12 cellular contexts compared by ENCODE assay signal in the genomic region with DNA sequence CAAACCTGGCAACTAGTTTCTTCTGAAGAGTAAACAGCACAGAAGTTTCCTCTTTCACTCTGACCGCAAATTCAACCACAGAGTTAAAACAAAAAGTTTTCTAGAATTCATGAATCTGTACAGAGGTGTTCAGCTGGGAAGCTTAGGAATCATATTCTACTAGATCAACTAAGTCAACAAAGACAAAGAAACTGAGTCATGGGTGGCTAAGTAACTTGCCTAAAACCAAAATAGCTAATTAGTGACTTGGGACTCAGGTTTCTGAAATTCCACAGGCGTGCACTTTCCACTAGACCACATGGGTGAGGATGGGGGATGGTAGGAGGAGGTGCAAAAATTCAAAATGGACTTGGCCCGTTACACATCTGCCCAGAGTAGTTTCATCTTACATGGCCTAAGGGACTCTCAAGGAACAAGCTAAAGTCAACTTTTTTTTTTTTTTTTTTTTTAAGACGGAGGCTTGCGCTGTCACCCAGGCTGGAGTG. TPM values are rescaled to one million over a fixed set of nuclear protein-coding genes. Genes with fewer than 3 reads are reported as not detected.
DNase-seq lines count a peak whose midpoint lies in the region; ATAC-seq, FAIRE-seq and TF ChIP-seq lines count a peak whose summit lies in the region.
"Had no signal": no experiment of that assay in that cellular context is flagged by ENCODE, and none has a peak within 500 bp of the region (broad histone marks: within the 10 kb centered on the region; RNA-seq: fewer than 3 reads in every experiment).

No MANE protein-coding gene starts in this region.

- no peaks in the 10 kb centered on the region for H3K9me3 Mint-ChIP-seq in T-helper 1 cell treated with Interleukin-12 subunit alpha and Interleukin-12 subunit beta and Interleukin-4 antibody, amounts not matched to agents 30 μg/mL and 1 μg/mL, for 36 hours
- no peaks in the 10 kb centered on the region for H3K9me3 Mint-ChIP-seq in activated CD4-positive, alpha-beta memory T cell treated with anti-CD3 and anti-CD28 coated beads for 36 hours

- no peaks in the 10 kb centered on the region for H3K27me3 ChIP-seq in GM12878 (replicated peaks in 1 of 2; ENCODE audit: control insufficient read depth in 2 of 2, insufficient read depth in 2 of 2, low read length in 1 of 2)
- H3K27me3 ChIP-seq: ascending aorta had no signal

- TF ChIP-seq RAD21 in GM12878 (IDR thresholded peaks at IDR 0.05; ENCODE audit: insufficient read depth, low read depth, low read length) = no peak

- H3K4me1 ChIP-seq in GM12878 (ENCODE audit: control insufficient read depth, insufficient read depth, low read length) = peaks cover 5% of the 10 kb centered on the region; the same call in 1 of the 2 replicates
- H3K4me1 ChIP-seq: ascending aorta had no signal

- no peaks in the 10 kb centered on the region for H3K79me2 ChIP-seq in GM12878 (ENCODE audit: control insufficient read depth, insufficient read depth, low read length)

- FAIRE-seq in GM12878 (lab: Jason Lieb, UNC) = peak; percentile 13

- no peak overlapping the region for H2AFZ ChIP-seq in GM12878 (ENCODE audit: control insufficient read depth, low read depth, low read length)

- intact Hi-C loops in GM12878 (cut with micrococcal nuclease; ENCODE audit: unreplicated experiment) = no loop called here
- intact Hi-C loops in activated CD4-positive, alpha-beta memory T cell treated with anti-CD3 and anti-CD28 coated beads for 36 hours (cut with micrococcal nuclease) = no loop called here

- H3K4me2 ChIP-seq in GM12878 (ENCODE audit: control insufficient read depth, insufficient read depth) = peak overlapping the region; percentile 30; the same call in 1 of the 2 replicates

- no peaks in the 10 kb centered on the region for H3K9me3 ChIP-seq in GM12878 (replicated peaks; ENCODE audit: control insufficient read depth, insufficient read depth, low read length)
- H3K9me3 ChIP-seq: ascending aorta, neutrophil had no signal

- H3K27ac Mint-ChIP-seq in T-helper 1 cell treated with Interleukin-12 subunit alpha and Interleukin-12 subunit beta and Interleukin-4 antibody, amounts not matched to agents 30 μg/mL and 1 μg/mL, for 36 hours = no peak overlapping the region
- H3K27ac Mint-ChIP-seq in activated CD4-positive, alpha-beta memory T cell treated with anti-CD3 and anti-CD28 coated beads for 36 hours = no peak overlapping the region

- no peaks in the 10 kb centered on the region for H4K20me1 ChIP-seq in GM12878 (ENCODE audit: control insufficient read depth, insufficient read depth)

- H3K4me3 Mint-ChIP-seq in T-helper 1 cell treated with Interleukin-12 subunit alpha and Interleukin-12 subunit beta and Interleukin-4 antibody, amounts not matched to agents 30 μg/mL and 1 μg/mL, for 36 hours = peak overlapping the region; percentile 11
- no peak overlapping the region for H3K4me3 Mint-ChIP-seq in activated CD4-positive, alpha-beta memory T cell treated with anti-CD3 and anti-CD28 coated beads for 36 hours

- no TSS peak for BruUV-seq in GM12878 (replicated peaks; lab: Mats Ljungman, UMichigan)

- RAD21 ChIA-PET in GM12878 (lab: Charles Lee; ENCODE audit: unreplicated experiment) = interaction anchor here (0.6 to 7.2 kb wide), 8 partner anchors 9 to 104 kb away, joined by 3 to 47 read pairs (median 4); no protein-coding TSS in a partner anchor

- H3K27me3 Mint-ChIP-seq in T-helper 1 cell treated with Interleukin-12 subunit alpha and Interleukin-12 subunit beta and Interleukin-4 antibody, amounts not matched to agents 30 μg/mL and 1 μg/mL, for 36 hours (ENCODE audit: low read depth) = peaks cover 14% of the 10 kb centered on the region
- H3K27me3 Mint-ChIP-seq in activated CD4-positive, alpha-beta memory T cell treated with anti-CD3 and anti-CD28 coated beads for 36 hours = peaks cover 9% of the 10 kb centered on the region

- no peak for TF ChIP-seq CTCF in GM12878 (IDR thresholded peaks at IDR 0.05 in 2 of 3, conservative IDR thresholded peaks at IDR 0.05 in 1 of 3; ENCODE audit: control insufficient read depth in 2 of 3, extremely low read depth in 1 of 3, insufficient read depth in 1 of 3, low read depth in 3 of 3, low read length in 3 of 3)

- H3K4me3 ChIP-seq in GM12878 = no peak overlapping the region
- H3K4me3 ChIP-seq: ascending aorta had no signal

- SMC1A ChIA-PET in GM12878 (lab: Charles Lee; ENCODE audit: uncharacterized antibody, unreplicated experiment) = interaction anchor here (0.9 to 6.0 kb wide), 14 partner anchors 13 to 86 kb away, joined by 3 to 66 read pairs (median 5); a partner anchor contains a TSS

- peaks cover 13% of the 10 kb centered on the region for H3K4me1 Mint-ChIP-seq in T-helper 1 cell treated with Interleukin-12 subunit alpha and Interleukin-12 subunit beta and Interleukin-4 antibody, amounts not matched to agents 30 μg/mL and 1 μg/mL, for 36 hours (ENCODE audit: low read depth)
- peaks cover 6% of the 10 kb centered on the region for H3K4me1 Mint-ChIP-seq in activated CD4-positive, alpha-beta memory T cell treated with anti-CD3 and anti-CD28 coated beads for 36 hours (ENCODE audit: low read depth)

- ATAC-seq in HG03469 (IDR thresholded peaks at IDR 0.05; ENCODE audit: unreplicated experiment) = peak; percentile 52
- peak; percentile 81 for ATAC-seq in GM12878

- DNase-seq in T-helper 1 cell (no peak), GM12878 (ENCODE audit: low read depth, low spot score) (no peak), stromal cell of bone marrow (ENCODE audit: low read depth) (peak; percentile 52), AG08395 (ENCODE audit: low spot score) (no peak)
- DNase-seq in activated naive CD4-positive, alpha-beta T cell treated with anti-CD3 and anti-CD28 coated beads, Interleukin-2, amount 50 U/mL, for 16 hours = no peak
- DNase-seq in activated CD4-positive, alpha-beta memory T cell treated with anti-CD3 and anti-CD28 coated beads for 36 hours = no peak
- DNase-seq: activated CD4-positive, CD25-positive, alpha-beta regulatory T cell treated with anti-CD3 and anti-CD28 coated beads, Interleukin-2, amount 50 U/mL, for 72 hours; NCI-H226 had no signal

- H3K9ac ChIP-seq in GM12878 (ENCODE audit: control insufficient read depth, insufficient read depth, low read length) = no peak overlapping the region

- no peak for TF ChIP-seq EP300 in GM12878 (IDR thresholded peaks at IDR 0.05; ENCODE audit: borderline replicate concordance in 1 of 2, control insufficient read depth in 1 of 2, low read depth in 2 of 2, low read length in 2 of 2)

- CTCF ChIA-PET in GM12878 (lab: Yijun Ruan, JAX) = interaction anchor here (0.9 to 4.5 kb wide), 3 partner anchors 12 to 60 kb away, joined by 3 to 16 read pairs (median 3); no protein-coding TSS in a partner anchor
- CTCF ChIA-PET in activated CD4-positive, alpha-beta memory T cell treated with anti-CD3 and anti-CD28 coated beads for 36 hours (lab: Charles Lee) = interaction anchor here (0.9 kb wide), 1 partner anchor 194 kb away, joined by 3 read pairs; no protein-coding TSS in a partner anchor

- no peaks in the 10 kb centered on the region for H3K36me3 ChIP-seq in GM12878 (ENCODE audit: control insufficient read depth in 2 of 2, insufficient read depth in 2 of 2, low read length in 1 of 2)
- H3K36me3 ChIP-seq: ascending aorta, neutrophil had no signal

- no peak overlapping the region for H3K27ac ChIP-seq in GM12878 (ENCODE audit: control insufficient read depth, insufficient read depth)
- H3K27ac ChIP-seq: ascending aorta, neutrophil had no signal

- in situ Hi-C loops in GM12878 (cut with MboI) = no loop called here

- POLR2A ChIA-PET in GM12878 (lab: Charles Lee) = interaction anchor here (0.6 to 2.7 kb wide), 7 partner anchors 11 to 86 kb away, joined by 3 to 10 read pairs (median 4); no protein-coding TSS in a partner anchor
- POLR2A ChIA-PET in activated CD4-positive, alpha-beta memory T cell treated with anti-CD3 and anti-CD28 coated beads for 36 hours (lab: Charles Lee) = interaction anchor here (0.6 kb wide), 1 partner anchor 10 kb away, joined by 3 read pairs; no protein-coding TSS in a partner anchor

- H3K36me3 Mint-ChIP-seq in T-helper 1 cell treated with Interleukin-12 subunit alpha and Interleukin-12 subunit beta and Interleukin-4 antibody, amounts not matched to agents 30 μg/mL and 1 μg/mL, for 36 hours (ENCODE audit: low read depth) = no peaks in the 10 kb centered on the region
- no peaks in the 10 kb centered on the region for H3K36me3 Mint-ChIP-seq in activated CD4-positive, alpha-beta memory T cell treated with anti-CD3 and anti-CD28 coated beads for 36 hours

- 25% methylated on average over 4 of the region's 5 CpGs for WGBS in GM12878 (ENCODE audit: insufficient coverage, insufficient replicate concordance, low lambda C conversion rate, missing lambda C conversion rate)

- TF ChIP-seq POLR2A in GM12878 (IDR thresholded peaks at IDR 0.05; ENCODE audit: low read depth, low read length) = no peak

TF ChIP-seq in GM12878, 131 proteins besides CTCF, POLR2A, EP300 and RAD21 (continues in another document):
- TF ChIP-seq DPF2 (IDR thresholded peaks at IDR 0.05) = peak; percentile 70; the same call in 1 of the 2 replicates

RNA-seq across cellular contexts. Expression of a gene that starts 25.8 kb away (rescaled TPM):
- total RNA-seq in GM12878 (2013; cell fraction: nucleolus; rRNA removed) = 0.42 and 0.73 TPM in 2 replicates
- total RNA-seq in GM12878 (2014; rRNA removed) (0.44 and 0.68 TPM in 2 replicates), GM12878 (2014; rRNA removed; fragmentation: Illumina TruSeq; extraction: Trizol) (0.45 and 0.74 TPM in 2 replicates), GM12878 (2021) (2.0 and 2.2 TPM in 2 replicates)
- 0.12 TPM for polyA plus RNA-seq in GM12878 (2011; ENCODE audit: low read depth)
- polyA plus RNA-seq in GM12878 (2011; rRNA removed) (5.1 and 5.4 TPM in 2 replicates), GM12878 (2014; fragmentation: Illumina TruSeq; extraction: Trizol) (0.40 and 0.43 TPM in 2 replicates), GM12878 (2014; fragmentation: Nextera tagmentation; extraction: Ambion mirVana) (under 1 TPM; 0.05 to 0.14 TPM), GM12878 (2014; rRNA removed) (0.42 and 0.43 TPM in 2 replicates), GM12878 (2016; fragmentation: Nextera tagmentation; extraction: Ambion mirVana) (under 1 TPM; 0.44 to 0.58 TPM)
- 4.6 and 5.0 TPM in 2 replicates for polyA plus RNA-seq in GM12878 (2011; cell fraction: cytosol; rRNA removed)
- polyA plus RNA-seq in GM12878 (2011; cell fraction: nucleus; rRNA removed) = 5.8 and 6.3 TPM in 2 replicates
- polyA plus RNA-seq in GM12878 (2012) = 0.11 and 0.20 TPM in 2 replicates
- 17.4 and 20.8 TPM in 2 replicates for polyA minus RNA-seq in GM12878 (2011; rRNA and poly(A)+ RNA removed)
- polyA minus RNA-seq in GM12878 (2011; cell fraction: cytosol; rRNA and poly(A)+ RNA removed) = 7.2 and 7.6 TPM in 2 replicates
- polyA minus RNA-seq in GM12878 (2011; cell fraction: nucleus; rRNA and poly(A)+ RNA removed) = 8.6 and 14.7 TPM in 2 replicates
- total RNA-seq in activated CD4-positive, alpha-beta memory T cell treated with anti-CD3 and anti-CD28 coated beads for 36 hours = 1 to 10 TPM; 1.0 to 1.1 TPM
